In genomic region chr1:7117599-7118281, GRCh38 we compare ENCODE assay signal across 9 cellular contexts.
A peak's percentile ranks its signal among the peaks of the same experiment; 100 is the strongest.
DNase-seq lines count a peak whose midpoint lies in the region; ATAC-seq and TF ChIP-seq lines count a peak whose summit lies in the region.
"Had no signal": no experiment of that assay in that cellular context is flagged by ENCODE, and none has a peak within 500 bp of the region (broad histone marks: within the 10 kb centered on the region; RNA-seq: fewer than 3 reads in every experiment).

No MANE protein-coding gene starts in this region.

- peak overlapping the region; percentile 97 for H3K27ac Mint-ChIP-seq in glutamatergic neuron (ENCODE audit: unreplicated experiment)
- no peak overlapping the region for H3K27ac Mint-ChIP-seq in naive thymus-derived CD8-positive, alpha-beta T cell
- H3K27ac Mint-ChIP-seq: B cell had no signal

- H3F3A ChIP-seq in smooth muscle cell (ENCODE audit: low read depth): peaks cover 7% of the 10 kb centered on the region

- peak overlapping the region; percentile 47 for H3K4me3 Mint-ChIP-seq in glutamatergic neuron (ENCODE audit: unreplicated experiment)
- H3K4me3 Mint-ChIP-seq in naive thymus-derived CD8-positive, alpha-beta T cell: no peak overlapping the region
- H3K4me3 Mint-ChIP-seq: B cell had no signal

- peaks cover 18% of the 10 kb centered on the region for H3K36me3 Mint-ChIP-seq in glutamatergic neuron (ENCODE audit: unreplicated experiment)
- peaks cover 0 to 8% (median 3%) of the 10 kb centered on the region in 3 donors for H3K36me3 Mint-ChIP-seq in naive thymus-derived CD8-positive, alpha-beta T cell

- peaks cover 7% of the 10 kb centered on the region for H3K4me1 ChIP-seq in RWPE2 (ENCODE audit: insufficient read depth, poor library complexity, severe bottlenecking)
- peaks cover 4% of the 10 kb centered on the region for H3K4me1 ChIP-seq in smooth muscle cell (ENCODE audit: low read depth)

- peak; percentile 96 for ATAC-seq in RWPE2 (ENCODE audit: low read depth)
- no peak for ATAC-seq in GM19351 (IDR thresholded peaks at IDR 0.05; ENCODE audit: unreplicated experiment)
- no peak for ATAC-seq in naive thymus-derived CD8-positive, alpha-beta T cell

- peak overlapping the region; percentile 5 for H3K4me3 ChIP-seq in RWPE2 (ENCODE audit: severe bottlenecking)
- H3K4me3 ChIP-seq in smooth muscle cell: no peak overlapping the region

- no peaks in the 10 kb centered on the region for H3K27me3 ChIP-seq in RWPE2 (ENCODE audit: insufficient read depth, poor library complexity, severe bottlenecking)
- no peaks in the 10 kb centered on the region for H3K27me3 ChIP-seq in smooth muscle cell (ENCODE audit: low read depth)

- TF ChIP-seq CTCF in RWPE2 (IDR thresholded peaks at IDR 0.05; ENCODE audit: poor library complexity, severe bottlenecking) (peak; percentile 57), glutamatergic neuron (IDR thresholded peaks at IDR 0.05; ENCODE audit: partially characterized antibody, unreplicated experiment) (no peak), smooth muscle cell (IDR thresholded peaks at IDR 0.05; ENCODE audit: borderline replicate concordance, insufficient read depth, poor library complexity, severe bottlenecking) (peak; percentile 33)

- peaks cover 15% of the 10 kb centered on the region for H3K4me1 Mint-ChIP-seq in glutamatergic neuron (ENCODE audit: low read depth, unreplicated experiment)
- peaks cover 0 to under 1% (median 0%) of the 10 kb centered on the region in 4 donors for H3K4me1 Mint-ChIP-seq in naive thymus-derived CD8-positive, alpha-beta T cell
- H3K4me1 Mint-ChIP-seq: B cell had no signal

- H3K36me3 ChIP-seq in RWPE2 (ENCODE audit: low read depth) (no peaks in the 10 kb centered on the region), smooth muscle cell (ENCODE audit: low read depth) (no peaks in the 10 kb centered on the region)

- H3K27me3 Mint-ChIP-seq in glutamatergic neuron (ENCODE audit: unreplicated experiment): peaks cover 16% of the 10 kb centered on the region
- H3K27me3 Mint-ChIP-seq in naive thymus-derived CD8-positive, alpha-beta T cell: peaks cover 0 to 15% (median 4%) of the 10 kb centered on the region in 5 donors
- H3K27me3 Mint-ChIP-seq: B cell had no signal

- peaks cover 5% of the 10 kb centered on the region for H3K9me3 Mint-ChIP-seq in glutamatergic neuron (ENCODE audit: unreplicated experiment)
- peaks cover 0 to 28% (median 8%) of the 10 kb centered on the region in 9 donors for H3K9me3 Mint-ChIP-seq in naive thymus-derived CD8-positive, alpha-beta T cell

- WGBS in smooth muscle cell (ENCODE audit: low lambda C conversion rate): 2% methylated on average over 11 of the region's 11 CpGs

- H3K4me2 ChIP-seq in smooth muscle cell: peak overlapping the region; percentile 69

- no peaks in the 10 kb centered on the region for H3K9me3 ChIP-seq in RWPE2 (ENCODE audit: severe bottlenecking)
- no peaks in the 10 kb centered on the region for H3K9me3 ChIP-seq in smooth muscle cell (replicated peaks; ENCODE audit: low read depth)

- peak; percentile 59 for DNase-seq in NCI-H345 treated with DMSO at 0.1 percent for 48 hours (lab: John Stamatoyannopoulos, UW; ENCODE audit: unreplicated experiment)
- DNase-seq in NCI-H345 (lab: John Stamatoyannopoulos, UW): no peak
- DNase-seq in RWPE2 (ENCODE audit: low spot score): peak; percentile 79
- DNase-seq in glutamatergic neuron: peak; percentile 80
- DNase-seq in smooth muscle cell (lab: John Stamatoyannopoulos, UW; ENCODE audit: unreplicated experiment): peak; percentile 11
- DNase-seq in naive thymus-derived CD8-positive, alpha-beta T cell: no peak
- no peak for DNase-seq in GM19238 (ENCODE audit: insufficient read length, low spot score)

- no peaks in the 10 kb centered on the region for H4K20me1 ChIP-seq in smooth muscle cell (ENCODE audit: low read depth)

- H3K27ac ChIP-seq in RWPE2 (ENCODE audit: poor library complexity, severe bottlenecking) (peak overlapping the region; percentile 86), smooth muscle cell (ENCODE audit: low read depth) (peak overlapping the region; percentile 85)

- POLR2A ChIA-PET in naive thymus-derived CD8-positive, alpha-beta T cell (lab: Charles Lee): no interaction called here

- no peaks in the 10 kb centered on the region for H3K79me2 ChIP-seq in smooth muscle cell (ENCODE audit: low read depth)

- no peak overlapping the region for H3K9ac ChIP-seq in smooth muscle cell (ENCODE audit: low read depth)

- H2AFZ ChIP-seq in smooth muscle cell (ENCODE audit: low read depth): peak overlapping the region; percentile 53

Comparison
In these comparisons a context has a peak if more than half of its experiments do, and no peak if none do; other contexts are left out.
1. DNase-seq: peak in NCI-H345 treated with DMSO at 0.1 percent for 48 hours (single experiment), RWPE2 (single experiment), glutamatergic neuron (single experiment) and smooth muscle cell (single experiment); none in NCI-H345 (single experiment), naive thymus-derived CD8-positive, alpha-beta T cell (0 of 10) and GM19238 (single experiment).